ENCODE assay signal across 7 cellular contexts in genomic region chr3:40580494-40581091, GRCh38. TPM values are rescaled to one million over a fixed set of nuclear protein-coding genes. Genes with fewer than 3 reads are reported as not detected.
DNase-seq lines count a peak whose midpoint lies in the region; ATAC-seq and TF ChIP-seq lines count a peak whose summit lies in the region.

No MANE protein-coding gene starts in this region.

- H3K4me2 ChIP-seq in mesenchymal stem cell (ENCODE audit: low read length, poor library complexity, severe bottlenecking) = no peak overlapping the region

- peak; percentile 74 for ATAC-seq in HG03045 (IDR thresholded peaks at IDR 0.05; ENCODE audit: unreplicated experiment)

- H2BK5ac ChIP-seq in mesenchymal stem cell (ENCODE audit: low read depth, low read length, poor library complexity, severe bottlenecking) = no peak overlapping the region

- peaks cover 6% of the 10 kb centered on the region for H3K4me1 ChIP-seq in mesenchymal stem cell (ENCODE audit: control insufficient read depth, insufficient read depth, low read depth, low read length)

- peak; percentile 34 for DNase-seq in NCI-H526 treated with DMSO at 0.1 percent for 48 hours (lab: John Stamatoyannopoulos, UW)
- peak; percentile 38 to 58 for DNase-seq in activated CD4-positive, alpha-beta T cell treated with anti-CD3 and anti-CD28 coated beads, Interleukin-2, amount 50 U/mL, for 4 hours
- DNase-seq in dorsolateral prefrontal cortex = peak; percentile 52 to 82 (median 71)
- peak; percentile 73 for DNase-seq in mesenchymal stem cell
- DNase-seq in stimulated activated CD8-positive, alpha-beta memory T cell treated with anti-CD3 and anti-CD28 coated beads, Interleukin-2, amount 100 ng/mL, for 1 hour (ENCODE audit: low read depth in 2 of 2) = peak; percentile 22 to 28

- intact Hi-C loops in dorsolateral prefrontal cortex (cut with DNase I) = loop anchor here (2.0 to 10.0 kb wide), 5 partner anchors 253 to 1534 kb away; partner anchors contain the start of gene CTNNB1 (in 2 of the 2)

- H3K27ac ChIP-seq in dorsolateral prefrontal cortex (peak overlapping the region in 43 of 59 donors; percentile 10 to 84 (median 62)), mesenchymal stem cell (ENCODE audit: low read length, poor library complexity, severe bottlenecking) (no peak overlapping the region)

- H2BK120ac ChIP-seq in mesenchymal stem cell (ENCODE audit: low read depth, low read length) = no peak overlapping the region

- H3K4me3 ChIP-seq in dorsolateral prefrontal cortex = no peak overlapping the region
- no peak overlapping the region for H3K4me3 ChIP-seq in mesenchymal stem cell (ENCODE audit: insufficient read depth in 1 of 2, low read depth in 1 of 2, low read length in 2 of 2)

- no peak overlapping the region for H2AFZ ChIP-seq in mesenchymal stem cell (ENCODE audit: low read depth, low read length)

- no peaks in the 10 kb centered on the region for H3K79me1 ChIP-seq in mesenchymal stem cell (replicated peaks; ENCODE audit: low read length, poor library complexity, severe bottlenecking)

- WGBS in mesenchymal stem cell = 2% methylated on average over 2 of the region's 2 CpGs

- H3K9ac ChIP-seq in mesenchymal stem cell (ENCODE audit: low read length) = no peak overlapping the region

- H3K27me3 ChIP-seq in dorsolateral prefrontal cortex (no peaks in the 10 kb centered on the region), mesenchymal stem cell (ENCODE audit: control insufficient read depth in 1 of 2, insufficient read depth in 1 of 2, low read length in 2 of 2) (peaks cover 10 to 28% of the 10 kb centered on the region in 2 experiments)

- H4K91ac ChIP-seq in mesenchymal stem cell (ENCODE audit: low read length) = no peak overlapping the region

- no peak overlapping the region for H2BK15ac ChIP-seq in mesenchymal stem cell (ENCODE audit: low read depth, poor library complexity, severe bottlenecking)

- H2BK12ac ChIP-seq in mesenchymal stem cell (ENCODE audit: low read length in 2 of 2) = no peak overlapping the region

- no peak overlapping the region for H3K23ac ChIP-seq in mesenchymal stem cell (ENCODE audit: low read length in 2 of 2)

- TF ChIP-seq CTCF in GM12873 (IDR thresholded peaks at IDR 0.05; ENCODE audit: insufficient read depth, low read depth, low read length, missing control alignments) (peak; percentile 98), dorsolateral prefrontal cortex (IDR thresholded peaks at IDR 0.05 in 54 of 56, conservative IDR thresholded peaks at IDR 0.05 in 2 of 56; ENCODE audit: low read depth in 1 of 56, partially characterized antibody in 56 of 56) (peak; percentile 86 to 98 (median 95))

- H3K9me3 ChIP-seq in mesenchymal stem cell (ENCODE audit: control insufficient read depth, low read length) = no peaks in the 10 kb centered on the region

- no peak overlapping the region for H3K14ac ChIP-seq in mesenchymal stem cell (ENCODE audit: low read length in 2 of 2)

- no peak overlapping the region for H2AK5ac ChIP-seq in mesenchymal stem cell (ENCODE audit: low read length, severe bottlenecking)

- no peak overlapping the region for H3K4ac ChIP-seq in mesenchymal stem cell (ENCODE audit: low read depth in 1 of 2, low read length in 2 of 2)

- no peak overlapping the region for H4K8ac ChIP-seq in mesenchymal stem cell (ENCODE audit: low read length)

- H3K18ac ChIP-seq in mesenchymal stem cell (ENCODE audit: low read depth in 1 of 2, low read length in 2 of 2) = no peak overlapping the region

- H3K36me3 ChIP-seq in mesenchymal stem cell (ENCODE audit: control insufficient read depth in 1 of 2, insufficient read depth in 2 of 2, low read depth in 1 of 2, low read length in 2 of 2) = no peaks in the 10 kb centered on the region

RNA-seq across cellular contexts. Expression of gene ZNF621, which starts 55.8 kb away (rescaled TPM):
- 10 to 100 TPM; 15.7 to 46.1 (median 28.3) TPM for total RNA-seq in dorsolateral prefrontal cortex
- polyA plus RNA-seq in mesenchymal stem cell (2013, experiment 1 of 2) = 12.0 TPM
- 12.3 TPM for polyA plus RNA-seq in mesenchymal stem cell (2013, experiment 2 of 2)
